In the genomic region with DNA sequence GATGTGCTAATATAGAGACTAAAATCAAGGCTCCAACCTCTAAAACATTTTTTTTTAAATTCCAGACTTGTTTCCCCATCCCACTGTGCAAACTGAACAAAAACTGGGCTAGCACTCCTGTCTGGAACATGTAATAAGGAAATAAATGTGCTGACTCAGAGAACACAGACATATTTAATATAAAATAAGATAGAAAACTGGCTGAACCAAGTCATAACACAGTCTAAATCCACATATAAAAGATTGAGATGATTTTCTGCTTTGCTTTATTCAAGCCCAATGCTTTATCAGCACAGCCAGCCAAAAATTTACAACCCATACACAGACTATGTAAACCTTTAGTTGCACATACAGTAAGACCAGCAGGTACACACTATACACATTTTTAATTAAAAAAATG, we compare ENCODE assay signal across 2 cellular contexts.
TF ChIP-seq lines count a peak whose summit lies in the region.

No MANE protein-coding gene starts in this region.

TF ChIP-seq in SK-N-SH, 30 proteins besides CTCF, POLR2A, EP300 and RAD21:
- TF ChIP-seq, protein P1, sequence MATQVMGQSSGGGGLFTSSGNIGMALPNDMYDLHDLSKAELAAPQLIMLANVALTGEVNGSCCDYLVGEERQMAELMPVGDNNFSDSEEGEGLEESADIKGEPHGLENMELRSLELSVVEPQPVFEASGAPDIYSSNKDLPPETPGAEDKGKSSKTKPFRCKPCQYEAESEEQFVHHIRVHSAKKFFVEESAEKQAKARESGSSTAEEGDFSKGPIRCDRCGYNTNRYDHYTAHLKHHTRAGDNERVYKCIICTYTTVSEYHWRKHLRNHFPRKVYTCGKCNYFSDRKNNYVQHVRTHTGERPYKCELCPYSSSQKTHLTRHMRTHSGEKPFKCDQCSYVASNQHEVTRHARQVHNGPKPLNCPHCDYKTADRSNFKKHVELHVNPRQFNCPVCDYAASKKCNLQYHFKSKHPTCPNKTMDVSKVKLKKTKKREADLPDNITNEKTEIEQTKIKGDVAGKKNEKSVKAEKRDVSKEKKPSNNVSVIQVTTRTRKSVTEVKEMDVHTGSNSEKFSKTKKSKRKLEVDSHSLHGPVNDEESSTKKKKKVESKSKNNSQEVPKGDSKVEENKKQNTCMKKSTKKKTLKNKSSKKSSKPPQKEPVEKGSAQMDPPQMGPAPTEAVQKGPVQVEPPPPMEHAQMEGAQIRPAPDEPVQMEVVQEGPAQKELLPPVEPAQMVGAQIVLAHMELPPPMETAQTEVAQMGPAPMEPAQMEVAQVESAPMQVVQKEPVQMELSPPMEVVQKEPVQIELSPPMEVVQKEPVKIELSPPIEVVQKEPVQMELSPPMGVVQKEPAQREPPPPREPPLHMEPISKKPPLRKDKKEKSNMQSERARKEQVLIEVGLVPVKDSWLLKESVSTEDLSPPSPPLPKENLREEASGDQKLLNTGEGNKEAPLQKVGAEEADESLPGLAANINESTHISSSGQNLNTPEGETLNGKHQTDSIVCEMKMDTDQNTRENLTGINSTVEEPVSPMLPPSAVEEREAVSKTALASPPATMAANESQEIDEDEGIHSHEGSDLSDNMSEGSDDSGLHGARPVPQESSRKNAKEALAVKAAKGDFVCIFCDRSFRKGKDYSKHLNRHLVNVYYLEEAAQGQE (IDR thresholded peaks at IDR 0.05; ENCODE audit: low read depth, low read length), result no peak
- TF ChIP-seq, protein P2, sequence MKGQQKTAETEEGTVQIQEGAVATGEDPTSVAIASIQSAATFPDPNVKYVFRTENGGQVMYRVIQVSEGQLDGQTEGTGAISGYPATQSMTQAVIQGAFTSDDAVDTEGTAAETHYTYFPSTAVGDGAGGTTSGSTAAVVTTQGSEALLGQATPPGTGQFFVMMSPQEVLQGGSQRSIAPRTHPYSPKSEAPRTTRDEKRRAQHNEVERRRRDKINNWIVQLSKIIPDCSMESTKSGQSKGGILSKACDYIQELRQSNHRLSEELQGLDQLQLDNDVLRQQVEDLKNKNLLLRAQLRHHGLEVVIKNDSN (IDR thresholded peaks at IDR 0.05; ENCODE audit: borderline replicate concordance, low read depth), result no peak
- TF ChIP-seq, protein P3, sequence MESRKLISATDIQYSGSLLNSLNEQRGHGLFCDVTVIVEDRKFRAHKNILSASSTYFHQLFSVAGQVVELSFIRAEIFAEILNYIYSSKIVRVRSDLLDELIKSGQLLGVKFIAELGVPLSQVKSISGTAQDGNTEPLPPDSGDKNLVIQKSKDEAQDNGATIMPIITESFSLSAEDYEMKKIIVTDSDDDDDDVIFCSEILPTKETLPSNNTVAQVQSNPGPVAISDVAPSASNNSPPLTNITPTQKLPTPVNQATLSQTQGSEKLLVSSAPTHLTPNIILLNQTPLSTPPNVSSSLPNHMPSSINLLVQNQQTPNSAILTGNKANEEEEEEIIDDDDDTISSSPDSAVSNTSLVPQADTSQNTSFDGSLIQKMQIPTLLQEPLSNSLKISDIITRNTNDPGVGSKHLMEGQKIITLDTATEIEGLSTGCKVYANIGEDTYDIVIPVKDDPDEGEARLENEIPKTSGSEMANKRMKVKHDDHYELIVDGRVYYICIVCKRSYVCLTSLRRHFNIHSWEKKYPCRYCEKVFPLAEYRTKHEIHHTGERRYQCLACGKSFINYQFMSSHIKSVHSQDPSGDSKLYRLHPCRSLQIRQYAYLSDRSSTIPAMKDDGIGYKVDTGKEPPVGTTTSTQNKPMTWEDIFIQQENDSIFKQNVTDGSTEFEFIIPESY (IDR thresholded peaks at IDR 0.05; ENCODE audit: borderline replicate concordance, low read depth), result no peak
- no peak for TF ChIP-seq FOXJ3 (CRISPR knock-in tag; IDR thresholded peaks at IDR 0.05)
- TF ChIP-seq MEF2A (IDR thresholded peaks at IDR 0.05; ENCODE audit: borderline replicate concordance, low read depth), result no peak
- TF ChIP-seq RCOR1 (IDR thresholded peaks at IDR 0.05; ENCODE audit: low read length), result no peak
- TF ChIP-seq GATA2 (CRISPR knock-in tag; IDR thresholded peaks at IDR 0.05), result no peak
- no peak for TF ChIP-seq JUND (IDR thresholded peaks at IDR 0.05)
TF ChIP-seq in SK-N-SH: peak in this region for 0.

TF ChIP-seq in SK-N-SH treated with all-trans-retinoic acid at 6 μM for 48 hours, 23 proteins besides CTCF, POLR2A, EP300 and RAD21 (continued from another document):
- TF ChIP-seq, protein P4, sequence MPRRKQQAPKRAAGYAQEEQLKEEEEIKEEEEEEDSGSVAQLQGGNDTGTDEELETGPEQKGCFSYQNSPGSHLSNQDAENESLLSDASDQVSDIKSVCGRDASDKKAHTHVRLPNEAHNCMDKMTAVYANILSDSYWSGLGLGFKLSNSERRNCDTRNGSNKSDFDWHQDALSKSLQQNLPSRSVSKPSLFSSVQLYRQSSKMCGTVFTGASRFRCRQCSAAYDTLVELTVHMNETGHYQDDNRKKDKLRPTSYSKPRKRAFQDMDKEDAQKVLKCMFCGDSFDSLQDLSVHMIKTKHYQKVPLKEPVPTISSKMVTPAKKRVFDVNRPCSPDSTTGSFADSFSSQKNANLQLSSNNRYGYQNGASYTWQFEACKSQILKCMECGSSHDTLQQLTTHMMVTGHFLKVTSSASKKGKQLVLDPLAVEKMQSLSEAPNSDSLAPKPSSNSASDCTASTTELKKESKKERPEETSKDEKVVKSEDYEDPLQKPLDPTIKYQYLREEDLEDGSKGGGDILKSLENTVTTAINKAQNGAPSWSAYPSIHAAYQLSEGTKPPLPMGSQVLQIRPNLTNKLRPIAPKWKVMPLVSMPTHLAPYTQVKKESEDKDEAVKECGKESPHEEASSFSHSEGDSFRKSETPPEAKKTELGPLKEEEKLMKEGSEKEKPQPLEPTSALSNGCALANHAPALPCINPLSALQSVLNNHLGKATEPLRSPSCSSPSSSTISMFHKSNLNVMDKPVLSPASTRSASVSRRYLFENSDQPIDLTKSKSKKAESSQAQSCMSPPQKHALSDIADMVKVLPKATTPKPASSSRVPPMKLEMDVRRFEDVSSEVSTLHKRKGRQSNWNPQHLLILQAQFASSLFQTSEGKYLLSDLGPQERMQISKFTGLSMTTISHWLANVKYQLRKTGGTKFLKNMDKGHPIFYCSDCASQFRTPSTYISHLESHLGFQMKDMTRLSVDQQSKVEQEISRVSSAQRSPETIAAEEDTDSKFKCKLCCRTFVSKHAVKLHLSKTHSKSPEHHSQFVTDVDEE (CRISPR knock-in tag; IDR thresholded peaks at IDR 0.05), result no peak
- no peak for TF ChIP-seq BACH2 (CRISPR knock-in tag; IDR thresholded peaks at IDR 0.05; ENCODE audit: borderline replicate concordance)
- no peak for TF ChIP-seq CSDC2 (CRISPR knock-in tag; IDR thresholded peaks at IDR 0.05)
- TF ChIP-seq ZNF70 (CRISPR knock-in tag; IDR thresholded peaks at IDR 0.05), result no peak
- TF ChIP-seq ZFP30 (CRISPR knock-in tag; IDR thresholded peaks at IDR 0.05), result no peak
- TF ChIP-seq ZNF8 (CRISPR knock-in tag; IDR thresholded peaks at IDR 0.05), result no peak
- TF ChIP-seq, protein P5, sequence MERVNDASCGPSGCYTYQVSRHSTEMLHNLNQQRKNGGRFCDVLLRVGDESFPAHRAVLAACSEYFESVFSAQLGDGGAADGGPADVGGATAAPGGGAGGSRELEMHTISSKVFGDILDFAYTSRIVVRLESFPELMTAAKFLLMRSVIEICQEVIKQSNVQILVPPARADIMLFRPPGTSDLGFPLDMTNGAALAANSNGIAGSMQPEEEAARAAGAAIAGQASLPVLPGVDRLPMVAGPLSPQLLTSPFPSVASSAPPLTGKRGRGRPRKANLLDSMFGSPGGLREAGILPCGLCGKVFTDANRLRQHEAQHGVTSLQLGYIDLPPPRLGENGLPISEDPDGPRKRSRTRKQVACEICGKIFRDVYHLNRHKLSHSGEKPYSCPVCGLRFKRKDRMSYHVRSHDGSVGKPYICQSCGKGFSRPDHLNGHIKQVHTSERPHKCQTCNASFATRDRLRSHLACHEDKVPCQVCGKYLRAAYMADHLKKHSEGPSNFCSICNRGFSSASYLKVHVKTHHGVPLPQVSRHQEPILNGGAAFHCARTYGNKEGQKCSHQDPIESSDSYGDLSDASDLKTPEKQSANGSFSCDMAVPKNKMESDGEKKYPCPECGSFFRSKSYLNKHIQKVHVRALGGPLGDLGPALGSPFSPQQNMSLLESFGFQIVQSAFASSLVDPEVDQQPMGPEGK (CRISPR knock-in tag; IDR thresholded peaks at IDR 0.05; ENCODE audit: borderline replicate concordance), result no peak
